ENCODE assay signal across 21 cellular contexts in genomic region chr5:167207081-167207480, GRCh38.
A peak's percentile ranks its signal among the peaks of the same experiment; 100 is the strongest.
DNase-seq lines count a peak whose midpoint lies in the region; ATAC-seq, FAIRE-seq and TF ChIP-seq lines count a peak whose summit lies in the region.
"Had no signal": no experiment of that assay in that cellular context is flagged by ENCODE, and none has a peak within 500 bp of the region (broad histone marks: within the 10 kb centered on the region; RNA-seq: fewer than 3 reads in every experiment).

No MANE protein-coding gene starts in this region.

- H3K27ac Mint-ChIP-seq in MCF 10A (ENCODE audit: low read depth, unreplicated experiment) = no peak overlapping the region
- no peak overlapping the region for H3K27ac Mint-ChIP-seq in CD4-positive, alpha-beta memory T cell
- H3K27ac Mint-ChIP-seq: HFFc6 had no signal

- FAIRE-seq in urothelium cell line (lab: Jason Lieb, UNC) = no peak
- no peak for FAIRE-seq in frontal cortex (lab: Jason Lieb, UNC)

- no peaks in the 10 kb centered on the region for H3K4me1 ChIP-seq in breast epithelium
- H3K4me1 ChIP-seq in CD4-positive, alpha-beta memory T cell (ENCODE audit: insufficient read depth, low read length) = no peaks in the 10 kb centered on the region
- H3K4me1 ChIP-seq: BLaER1 treated with 17β-estradiol and CSF1 and Interleukin-3, amounts not matched to agents 10 nM and 100 nM; lower lobe of right lung; upper lobe of left lung had no signal

- no peaks in the 10 kb centered on the region for H3K9me3 ChIP-seq in breast epithelium
- no peaks in the 10 kb centered on the region for H3K9me3 ChIP-seq in SK-N-MC (ENCODE audit: low read depth, low read length)
- no peaks in the 10 kb centered on the region for H3K9me3 ChIP-seq in CD4-positive, alpha-beta memory T cell (ENCODE audit: control insufficient read depth in 1 of 2, low read length in 2 of 2)
- H3K9me3 ChIP-seq: lower lobe of right lung, SK-N-SH, upper lobe of left lung had no signal

- DNase-seq in MCF 10A (ENCODE audit: unreplicated experiment) (peak; percentile 44), breast epithelium (ENCODE audit: low spot score in 2 of 2) (no peak), SK-N-MC (ENCODE audit: low read depth, low spot score) (no peak), fibroblast of pulmonary artery (ENCODE audit: low read depth) (peak; percentile 11), urothelium cell line (ENCODE audit: low spot score) (peak; percentile 18), frontal cortex (ENCODE audit: low spot score in 2 of 2) (no peak)
- DNase-seq in CD4-positive, alpha-beta memory T cell = no peak
- DNase-seq: activated CD4-positive, alpha-beta T cell treated with anti-CD3 and anti-CD28 coated beads, Interleukin-2, amount 50 U/mL, for 1 hour; activated CD8-positive, alpha-beta memory T cell treated with anti-CD3 and anti-CD28 coated beads, Interleukin-2, amount 50 U/mL, for 4 hours; Calu3; HFFc6; lower lobe of right lung; NCI-H1694 treated with DMSO at 0.1 percent for 48 hours; SK-N-SH; stimulated activated CD4-positive, alpha-beta T cell treated with anti-CD3 and anti-CD28 coated beads, Interleukin-12 subunit alpha, Interleukin-12 subunit beta, amount 100 ng/mL, for 4 hours; upper lobe of left lung had no signal

- no peak for ATAC-seq in GM18858 (IDR thresholded peaks at IDR 0.05; ENCODE audit: unreplicated experiment)
- ATAC-seq: lower lobe of right lung had no signal

- H3K36me3 ChIP-seq in breast epithelium = no peaks in the 10 kb centered on the region
- H3K36me3 ChIP-seq in SK-N-MC (ENCODE audit: insufficient read depth, low read length) = no peaks in the 10 kb centered on the region
- no peaks in the 10 kb centered on the region for H3K36me3 ChIP-seq in CD4-positive, alpha-beta memory T cell (ENCODE audit: insufficient read depth, low read length)
- H3K36me3 ChIP-seq: BLaER1 treated with 17β-estradiol and CSF1 and Interleukin-3, amounts not matched to agents 10 nM and 100 nM; cardiac muscle cell; lower lobe of right lung; upper lobe of left lung had no signal

- intact Hi-C loops in MCF 10A (cut with micrococcal nuclease) = no loop called here
- intact Hi-C loops in breast epithelium (cut with DNase I; ENCODE audit: low total_unique reads) = no loop called here
- intact Hi-C loops in CD4-positive, alpha-beta memory T cell (cut with micrococcal nuclease) = no loop called here

- no peak overlapping the region for H3K4me3 ChIP-seq in breast epithelium
- H3K4me3 ChIP-seq in SK-N-MC = peak overlapping the region; percentile 20
- no peak overlapping the region for H3K4me3 ChIP-seq in fibroblast of pulmonary artery (replicated peaks; ENCODE audit: low read depth, low read length)
- H3K4me3 ChIP-seq in CD4-positive, alpha-beta memory T cell (ENCODE audit: low read length in 2 of 2) = no peak overlapping the region
- H3K4me3 ChIP-seq: BLaER1 treated with 17β-estradiol and CSF1 and Interleukin-3, amounts not matched to agents 10 nM and 100 nM; cardiac muscle cell; lower lobe of right lung; upper lobe of left lung had no signal

- no peak overlapping the region for H3K27ac ChIP-seq in breast epithelium
- peak overlapping the region; percentile 97 for H3K27ac ChIP-seq in SK-N-MC
- H3K27ac ChIP-seq in CD4-positive, alpha-beta memory T cell (ENCODE audit: low read depth, low read length) = no peak overlapping the region
- H3K27ac ChIP-seq: 22Rv1; BLaER1 treated with 17β-estradiol and CSF1 and Interleukin-3, amounts not matched to agents 10 nM and 100 nM; cardiac muscle cell; lower lobe of right lung; upper lobe of left lung; VCaP had no signal

- no peaks in the 10 kb centered on the region for H3K36me3 Mint-ChIP-seq in MCF 10A (ENCODE audit: insufficient read depth, unreplicated experiment)
- H3K36me3 Mint-ChIP-seq in CD4-positive, alpha-beta memory T cell = no peaks in the 10 kb centered on the region

- no peaks in the 10 kb centered on the region for H3K27me3 ChIP-seq in breast epithelium
- H3K27me3 ChIP-seq in CD4-positive, alpha-beta memory T cell (ENCODE audit: insufficient read depth, low read length) = no peaks in the 10 kb centered on the region
- H3K27me3 ChIP-seq: BLaER1 treated with 17β-estradiol and CSF1 and Interleukin-3, amounts not matched to agents 10 nM and 100 nM; cardiac muscle cell; upper lobe of left lung had no signal

- TF ChIP-seq POLR2A in breast epithelium (IDR thresholded peaks at IDR 0.05) = no peak

- no peak overlapping the region for H3K9ac ChIP-seq in SK-N-MC (ENCODE audit: insufficient read length)
- H3K9ac ChIP-seq: BLaER1 treated with 17β-estradiol and CSF1 and Interleukin-3, amounts not matched to agents 10 nM and 100 nM; SK-N-SH had no signal

- TF ChIP-seq CTCF in MCF 10A (IDR thresholded peaks at IDR 0.05; ENCODE audit: unreplicated experiment) (no peak), breast epithelium (IDR thresholded peaks at IDR 0.05) (no peak), fibroblast of pulmonary artery (IDR thresholded peaks at IDR 0.05; ENCODE audit: low read length, missing control alignments) (no peak)

- no peak overlapping the region for H3K4me3 Mint-ChIP-seq in MCF 10A (ENCODE audit: unreplicated experiment)
- no peak overlapping the region for H3K4me3 Mint-ChIP-seq in CD4-positive, alpha-beta memory T cell
- H3K4me3 Mint-ChIP-seq: HFFc6 had no signal

- H3K4me1 Mint-ChIP-seq in MCF 10A (ENCODE audit: insufficient read depth, unreplicated experiment) = peaks cover 10% of the 10 kb centered on the region
- H3K4me1 Mint-ChIP-seq in CD4-positive, alpha-beta memory T cell = no peaks in the 10 kb centered on the region

- POLR2A ChIA-PET in MCF 10A (lab: Yijun Ruan, JAX) = no interaction called here
- POLR2A ChIA-PET in CD4-positive, alpha-beta memory T cell (lab: Charles Lee; ENCODE audit: partially characterized antibody) = no interaction called here

- H3K9me3 Mint-ChIP-seq in MCF 10A (ENCODE audit: unreplicated experiment) = peaks cover 11% of the 10 kb centered on the region
- peaks cover 0 to 15% (median 6%) of the 10 kb centered on the region in 8 donors for H3K9me3 Mint-ChIP-seq in CD4-positive, alpha-beta memory T cell

- H3K27me3 Mint-ChIP-seq in MCF 10A (ENCODE audit: insufficient read depth, unreplicated experiment) = no peaks in the 10 kb centered on the region
- no peaks in the 10 kb centered on the region for H3K27me3 Mint-ChIP-seq in CD4-positive, alpha-beta memory T cell

- CTCF ChIA-PET in MCF 10A (lab: Yijun Ruan, JAX) = no interaction called here
- CTCF ChIA-PET in CD4-positive, alpha-beta memory T cell (lab: Charles Lee; ENCODE audit: partially characterized antibody) = no interaction called here

- no TSS peak for BruUV-seq in MCF 10A (replicated peaks; lab: Mats Ljungman, UMichigan)

Comparison
In these comparisons a context has a peak if more than half of its experiments do, and no peak if none do; other contexts are left out.
1. DNase-seq: peak in MCF 10A (single experiment), fibroblast of pulmonary artery (single experiment) and urothelium cell line (single experiment); none in breast epithelium (0 of 2), SK-N-MC (single experiment), CD4-positive, alpha-beta memory T cell (0 of 5) and frontal cortex (0 of 2).